8 cellular contexts compared by ENCODE assay signal in the genomic region with DNA sequence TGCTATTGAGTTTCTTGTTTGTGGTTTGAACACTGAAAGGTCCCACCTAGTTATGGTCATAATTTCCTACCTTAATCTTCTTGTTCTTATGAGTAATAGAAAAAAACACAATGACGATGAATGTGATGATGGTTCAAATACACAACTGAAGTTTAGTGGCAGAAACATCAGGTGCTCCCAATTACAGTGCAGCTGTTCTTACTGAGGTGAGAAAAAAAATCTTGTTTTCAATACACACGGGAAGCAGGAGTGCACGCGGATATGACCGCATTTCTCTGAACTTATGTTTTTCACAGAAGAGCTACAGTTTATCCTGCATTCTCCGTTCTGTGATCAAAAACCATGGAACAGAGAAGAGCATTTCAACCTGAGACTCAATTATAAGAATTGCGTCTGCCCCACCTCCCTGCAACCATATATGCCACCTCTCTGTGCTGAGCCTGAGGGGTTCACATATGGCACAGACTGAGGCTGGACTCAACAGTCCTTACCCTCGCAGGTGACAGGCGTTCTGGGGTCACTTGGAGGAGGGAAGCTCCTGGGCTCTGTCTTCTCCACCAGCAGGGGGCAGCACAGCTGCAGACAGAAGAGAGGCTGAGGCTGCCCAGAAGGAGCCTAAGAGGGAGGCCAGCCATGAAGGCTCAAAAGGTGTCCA.
DNase-seq lines count a peak whose midpoint lies in the region; ATAC-seq lines count a peak whose summit lies in the region.

No MANE protein-coding gene starts in this region.

- no peak for ATAC-seq in GM21515 (IDR thresholded peaks at IDR 0.05; ENCODE audit: unreplicated experiment)

- peak; percentile 40 for DNase-seq in DMS153 treated with DMSO at 0.1 percent for 48 hours (lab: John Stamatoyannopoulos, UW; ENCODE audit: unreplicated experiment)
- no peak for DNase-seq in DMS153 (lab: John Stamatoyannopoulos, UW)
- DNase-seq in NCI-H1436 (lab: John Stamatoyannopoulos, UW): peak; percentile 22
- peak; percentile 58 to 61 for DNase-seq in activated CD4-positive, alpha-beta T cell treated with anti-CD3 and anti-CD28 coated beads for 24 hours (ENCODE audit: low read depth in 2 of 2)
- peak; percentile 74 for DNase-seq in dermis blood vessel endothelial cell
- DNase-seq in midbrain (lab: John Stamatoyannopoulos, UW): peak; percentile 20
- peak; percentile 85 for DNase-seq in stimulated activated CD8-positive, alpha-beta memory T cell treated with anti-CD3 and anti-CD28 coated beads, Interleukin-4, amount 100 ng/mL, for 48 hours
